Comparison of ENCODE assay signal across 1 cellular context in genomic region chr18:45628979-45629958, GRCh38.
TF ChIP-seq lines count a peak whose summit lies in the region.

No MANE protein-coding gene starts in this region.

TF ChIP-seq in HepG2, 621 proteins besides CTCF, POLR2A, EP300 and RAD21:
- TF ChIP-seq PAWR (CRISPR knock-in tag; IDR thresholded peaks at IDR 0.05; ENCODE audit: borderline replicate concordance): no peak
- TF ChIP-seq ZNF609 (CRISPR knock-in tag; IDR thresholded peaks at IDR 0.05; ENCODE audit: borderline replicate concordance): no peak
- TF ChIP-seq, protein P1, sequence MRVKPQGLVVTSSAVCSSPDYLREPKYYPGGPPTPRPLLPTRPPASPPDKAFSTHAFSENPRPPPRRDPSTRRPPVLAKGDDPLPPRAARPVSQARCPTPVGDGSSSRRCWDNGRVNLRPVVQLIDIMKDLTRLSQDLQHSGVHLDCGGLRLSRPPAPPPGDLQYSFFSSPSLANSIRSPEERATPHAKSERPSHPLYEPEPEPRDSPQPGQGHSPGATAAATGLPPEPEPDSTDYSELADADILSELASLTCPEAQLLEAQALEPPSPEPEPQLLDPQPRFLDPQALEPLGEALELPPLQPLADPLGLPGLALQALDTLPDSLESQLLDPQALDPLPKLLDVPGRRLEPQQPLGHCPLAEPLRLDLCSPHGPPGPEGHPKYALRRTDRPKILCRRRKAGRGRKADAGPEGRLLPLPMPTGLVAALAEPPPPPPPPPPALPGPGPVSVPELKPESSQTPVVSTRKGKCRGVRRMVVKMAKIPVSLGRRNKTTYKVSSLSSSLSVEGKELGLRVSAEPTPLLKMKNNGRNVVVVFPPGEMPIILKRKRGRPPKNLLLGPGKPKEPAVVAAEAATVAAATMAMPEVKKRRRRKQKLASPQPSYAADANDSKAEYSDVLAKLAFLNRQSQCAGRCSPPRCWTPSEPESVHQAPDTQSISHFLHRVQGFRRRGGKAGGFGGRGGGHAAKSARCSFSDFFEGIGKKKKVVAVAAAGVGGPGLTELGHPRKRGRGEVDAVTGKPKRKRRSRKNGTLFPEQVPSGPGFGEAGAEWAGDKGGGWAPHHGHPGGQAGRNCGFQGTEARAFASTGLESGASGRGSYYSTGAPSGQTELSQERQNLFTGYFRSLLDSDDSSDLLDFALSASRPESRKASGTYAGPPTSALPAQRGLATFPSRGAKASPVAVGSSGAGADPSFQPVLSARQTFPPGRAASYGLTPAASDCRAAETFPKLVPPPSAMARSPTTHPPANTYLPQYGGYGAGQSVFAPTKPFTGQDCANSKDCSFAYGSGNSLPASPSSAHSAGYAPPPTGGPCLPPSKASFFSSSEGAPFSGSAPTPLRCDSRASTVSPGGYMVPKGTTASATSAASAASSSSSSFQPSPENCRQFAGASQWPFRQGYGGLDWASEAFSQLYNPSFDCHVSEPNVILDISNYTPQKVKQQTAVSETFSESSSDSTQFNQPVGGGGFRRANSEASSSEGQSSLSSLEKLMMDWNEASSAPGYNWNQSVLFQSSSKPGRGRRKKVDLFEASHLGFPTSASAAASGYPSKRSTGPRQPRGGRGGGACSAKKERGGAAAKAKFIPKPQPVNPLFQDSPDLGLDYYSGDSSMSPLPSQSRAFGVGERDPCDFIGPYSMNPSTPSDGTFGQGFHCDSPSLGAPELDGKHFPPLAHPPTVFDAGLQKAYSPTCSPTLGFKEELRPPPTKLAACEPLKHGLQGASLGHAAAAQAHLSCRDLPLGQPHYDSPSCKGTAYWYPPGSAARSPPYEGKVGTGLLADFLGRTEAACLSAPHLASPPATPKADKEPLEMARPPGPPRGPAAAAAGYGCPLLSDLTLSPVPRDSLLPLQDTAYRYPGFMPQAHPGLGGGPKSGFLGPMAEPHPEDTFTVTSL (CRISPR knock-in tag; IDR thresholded peaks at IDR 0.05; ENCODE audit: borderline replicate concordance): no peak
- TF ChIP-seq BATF2 (CRISPR knock-in tag; IDR thresholded peaks at IDR 0.05): no peak
